In genomic region chr11:16779436-16779835, GRCh38 we compare ENCODE assay signal across 1 cellular context.
TF ChIP-seq lines count a peak whose summit lies in the region.

No MANE protein-coding gene starts in this region.

TF ChIP-seq in SK-N-SH treated with all-trans-retinoic acid at 6 μM for 48 hours, 23 proteins besides CTCF, POLR2A, EP300 and RAD21 (continued from another document):
- no peak for TF ChIP-seq ZFP30 (CRISPR knock-in tag; IDR thresholded peaks at IDR 0.05)
